ENCODE assay signal across 18 cellular contexts in the genomic region with DNA sequence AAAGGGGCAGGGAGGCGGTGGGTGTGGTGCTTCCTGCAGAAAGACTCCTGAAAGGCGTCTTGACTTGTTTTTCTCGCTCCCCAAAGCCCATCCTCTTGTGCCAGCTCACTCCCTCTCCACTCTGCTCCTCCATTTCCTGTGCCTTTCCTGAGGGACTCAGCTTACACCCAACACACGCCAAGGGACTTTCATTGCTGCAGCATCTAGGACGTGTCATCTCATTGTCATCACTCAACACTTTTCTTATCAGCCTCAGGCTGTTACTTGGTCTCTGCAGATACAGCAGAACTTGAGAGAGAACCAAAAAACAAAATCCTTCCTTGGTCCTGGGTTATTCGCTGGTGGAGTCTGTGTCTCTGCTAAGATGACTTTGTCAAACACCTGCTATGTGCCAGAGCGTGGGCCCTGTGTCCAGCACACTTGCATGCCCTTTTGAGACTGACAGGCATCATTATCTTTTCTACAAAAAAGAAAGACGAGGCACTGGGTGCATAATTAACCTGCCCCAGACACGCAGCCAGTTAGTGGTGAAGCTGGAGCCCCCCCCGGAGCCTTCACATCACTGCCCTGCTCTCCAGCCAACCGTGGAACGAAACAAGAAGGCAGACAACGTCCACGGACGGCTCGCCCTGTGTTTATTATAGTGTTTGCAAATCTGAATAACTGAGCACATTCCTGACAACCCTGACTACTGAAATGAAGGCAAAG.
DNase-seq lines count a peak whose midpoint lies in the region; ATAC-seq and TF ChIP-seq lines count a peak whose summit lies in the region.
"Had no signal": no experiment of that assay in that cellular context is flagged by ENCODE, and none has a peak within 500 bp of the region (broad histone marks: within the 10 kb centered on the region; RNA-seq: fewer than 3 reads in every experiment).

No MANE protein-coding gene starts in this region.

- no peak overlapping the region for H3K4me3 Mint-ChIP-seq in stimulated activated effector memory CD8-positive, alpha-beta T cell treated with anti-CD3 and anti-CD28 coated beads, Interleukin-12 subunit alpha, Interleukin-12 subunit beta, amount 100 ng/mL, for 72 hours
- H3K4me3 Mint-ChIP-seq in natural killer cell, result no peak overlapping the region
- H3K4me3 Mint-ChIP-seq: B cell; CD4-positive, alpha-beta T cell had no signal

- peak overlapping the region; percentile 67 for H3K27ac Mint-ChIP-seq in stimulated activated effector memory CD8-positive, alpha-beta T cell treated with anti-CD3 and anti-CD28 coated beads, Interleukin-12 subunit alpha, Interleukin-12 subunit beta, amount 100 ng/mL, for 72 hours
- H3K27ac Mint-ChIP-seq in natural killer cell, result no peak overlapping the region
- H3K27ac Mint-ChIP-seq: B cell; CD4-positive, alpha-beta T cell had no signal

- no peaks in the 10 kb centered on the region for H3K9me3 Mint-ChIP-seq in stimulated activated effector memory CD8-positive, alpha-beta T cell treated with anti-CD3 and anti-CD28 coated beads, Interleukin-12 subunit alpha, Interleukin-12 subunit beta, amount 100 ng/mL, for 72 hours
- H3K9me3 Mint-ChIP-seq in natural killer cell, result no peaks in the 10 kb centered on the region
- H3K9me3 Mint-ChIP-seq: CD4-positive, alpha-beta T cell had no signal

- TF ChIP-seq CTCF in natural killer cell (IDR thresholded peaks at IDR 0.05), result no peak

- intact Hi-C loops in natural killer cell (cut with micrococcal nuclease), result no loop called here
- intact Hi-C loops in left colon (cut with DNase I, micrococcal nuclease), result no loop called here

- peak; percentile 37 for DNase-seq in activated CD8-positive, alpha-beta memory T cell treated with anti-CD3 and anti-CD28 coated beads for 24 hours
- no peak for DNase-seq in activated CD8-positive, alpha-beta memory T cell treated with anti-CD3 and anti-CD28 coated beads, Interleukin-2, amount 50 U/mL, for 4 hours
- peak; percentile 28 for DNase-seq in ecto neural progenitor cell (ENCODE audit: low spot score)
- peak; percentile 24 for DNase-seq in left lobe of liver (ENCODE audit: low spot score)
- DNase-seq in stimulated activated effector memory CD8-positive, alpha-beta T cell treated with anti-CD3 and anti-CD28 coated beads, Interleukin-12 subunit alpha, Interleukin-12 subunit beta, amount 100 ng/mL, for 72 hours (ENCODE audit: low spot score in 2 of 2), result no peak
- DNase-seq in NCI-H1105 (lab: John Stamatoyannopoulos, UW), result no peak
- DNase-seq in natural killer cell, result no peak
- no peak for DNase-seq in left colon
- DNase-seq: CD4-positive, alpha-beta T cell; GOT3; KBM-7; NCI-H187; NCI-H2227 treated with DMSO at 0.1 percent for 48 hours; NCI-H524; PC-3; RPMI8226; SIG-M5 had no signal

- ATAC-seq in left lobe of liver, result no peak
- no peak for ATAC-seq in stimulated activated effector memory CD8-positive, alpha-beta T cell treated with anti-CD3 and anti-CD28 coated beads, Interleukin-12 subunit alpha, Interleukin-12 subunit beta, amount 100 ng/mL, for 72 hours
- ATAC-seq in natural killer cell, result no peak
- ATAC-seq in left colon, result no peak
- ATAC-seq: PC-3 had no signal

- H3K4me1 Mint-ChIP-seq in stimulated activated effector memory CD8-positive, alpha-beta T cell treated with anti-CD3 and anti-CD28 coated beads, Interleukin-12 subunit alpha, Interleukin-12 subunit beta, amount 100 ng/mL, for 72 hours, result peaks cover 15% of the 10 kb centered on the region
- H3K4me1 Mint-ChIP-seq in natural killer cell, result peaks cover 8 to 12% of the 10 kb centered on the region in 2 donors
- H3K4me1 Mint-ChIP-seq: B cell had no signal

- peaks cover 25 to 44% of the 10 kb centered on the region in 2 donors for H3K27me3 Mint-ChIP-seq in natural killer cell (ENCODE audit: low read depth in 2 of 2)

- H3K36me3 Mint-ChIP-seq in stimulated activated effector memory CD8-positive, alpha-beta T cell treated with anti-CD3 and anti-CD28 coated beads, Interleukin-12 subunit alpha, Interleukin-12 subunit beta, amount 100 ng/mL, for 72 hours, result no peaks in the 10 kb centered on the region
- H3K36me3 Mint-ChIP-seq in natural killer cell, result no peaks in the 10 kb centered on the region

Comparison
In these comparisons a context has a peak if more than half of its experiments do, and no peak if none do; other contexts are left out.
1. DNase-seq: peak in activated CD8-positive, alpha-beta memory T cell treated with anti-CD3 and anti-CD28 coated beads for 24 hours (single experiment), ecto neural progenitor cell (single experiment) and left lobe of liver (single experiment); none in activated CD8-positive, alpha-beta memory T cell treated with anti-CD3 and anti-CD28 coated beads, Interleukin-2, amount 50 U/mL, for 4 hours (single experiment), stimulated activated effector memory CD8-positive, alpha-beta T cell treated with anti-CD3 and anti-CD28 coated beads, Interleukin-12 subunit alpha, Interleukin-12 subunit beta, amount 100 ng/mL, for 72 hours (0 of 2), NCI-H1105 (single experiment), natural killer cell (single experiment) and left colon (0 of 2).